8 cellular contexts compared by ENCODE assay signal in the genomic region with DNA sequence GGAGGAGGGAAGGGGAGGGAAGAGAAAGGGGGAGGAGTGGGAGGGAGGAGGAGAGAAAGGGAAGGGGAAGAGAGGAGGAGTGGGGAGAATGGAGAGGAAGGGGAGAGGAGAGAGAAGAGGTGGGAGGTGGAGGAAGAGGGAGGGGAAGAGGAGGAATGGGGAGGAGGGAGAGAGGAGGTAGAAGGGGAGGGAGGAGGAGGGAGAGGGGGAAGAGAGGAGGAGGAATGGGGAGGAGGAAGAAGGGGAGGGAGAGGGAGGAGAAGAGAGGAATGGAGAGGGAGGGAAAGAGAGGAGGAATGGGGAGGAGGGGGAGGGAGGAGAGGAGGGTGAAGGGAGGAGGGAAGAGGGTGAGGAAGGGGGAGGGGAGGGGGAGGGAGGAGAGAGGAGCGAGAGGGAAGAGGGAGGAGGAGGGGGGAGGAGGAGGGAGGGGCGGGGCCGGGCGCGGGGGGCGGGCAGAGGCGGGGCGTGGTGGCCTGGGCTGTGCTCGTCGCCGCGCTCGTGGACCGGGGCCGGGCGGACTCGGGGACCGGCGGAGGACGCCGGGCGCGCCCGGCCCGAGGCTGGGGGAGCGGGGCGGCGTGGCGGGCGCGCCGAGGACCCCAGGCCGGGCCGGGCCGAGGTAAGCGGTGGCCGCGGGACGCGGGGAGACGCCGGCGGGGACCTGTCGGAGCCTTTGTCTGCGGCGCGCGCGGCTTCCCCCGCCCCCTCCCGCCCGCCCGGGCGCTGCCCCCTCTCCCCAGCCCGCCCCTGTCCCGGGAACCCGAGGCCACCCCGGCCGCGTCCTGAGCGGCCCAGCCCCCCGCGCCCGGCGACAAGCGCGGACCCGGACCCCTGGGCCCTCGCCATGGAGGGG. TPM values are rescaled to one million over a fixed set of nuclear protein-coding genes. Genes with fewer than 3 reads are reported as not detected.
DNase-seq lines count a peak whose midpoint lies in the region; ATAC-seq, FAIRE-seq and TF ChIP-seq lines count a peak whose summit lies in the region.

Gene SLC29A4 (plus strand): TSS at position 480 of the 853 bp plus-strand sequence. CDS start 4,874 bp downstream, outside the sequence.

- TF ChIP-seq CTCF in epithelial cell of esophagus (IDR thresholded peaks at IDR 0.05; ENCODE audit: insufficient read depth, low read depth, low read length, missing control alignments) = no peak

- no peak within 1 kb of the TSS for H3K4me3 Mint-ChIP-seq in natural killer cell treated with Interleukin-12 subunit alpha and Interleukin-12 subunit beta and Interleukin-15 and Interleukin-18, amount 100 ng/mL, for 72 hours

- FAIRE-seq in GM12891 (lab: Jason Lieb, UNC) = no peak

- H3K36me3 Mint-ChIP-seq in natural killer cell treated with Interleukin-12 subunit alpha and Interleukin-12 subunit beta and Interleukin-15 and Interleukin-18, amount 100 ng/mL, for 72 hours = no peaks in the 10 kb centered on the region

- no peaks in the 10 kb centered on the region for H3K9me3 Mint-ChIP-seq in natural killer cell treated with Interleukin-12 subunit alpha and Interleukin-12 subunit beta and Interleukin-15 and Interleukin-18, amount 100 ng/mL, for 72 hours

- no peaks in the 10 kb centered on the region for H3K4me1 Mint-ChIP-seq in natural killer cell treated with Interleukin-12 subunit alpha and Interleukin-12 subunit beta and Interleukin-15 and Interleukin-18, amount 100 ng/mL, for 72 hours (ENCODE audit: low read depth in 2 of 2)

- peaks cover 0 to 4% of the 10 kb centered on the region in 2 donors for H3K27me3 Mint-ChIP-seq in natural killer cell treated with Interleukin-12 subunit alpha and Interleukin-12 subunit beta and Interleukin-15 and Interleukin-18, amount 100 ng/mL, for 72 hours

- TF ChIP-seq POLR2A in GM12891 (IDR thresholded peaks at IDR 0.05; ENCODE audit: low read depth, low read length) = no peak

- peak within 1 kb of the TSS; percentile 20 for H3K4me3 ChIP-seq in epithelial cell of esophagus (ENCODE audit: low read length)

- no peak within 1 kb of the TSS for H3K27ac Mint-ChIP-seq in natural killer cell treated with Interleukin-12 subunit alpha and Interleukin-12 subunit beta and Interleukin-15 and Interleukin-18, amount 100 ng/mL, for 72 hours

- peak; percentile 28 to 50 for ATAC-seq in activated CD4-positive, CD25-positive, alpha-beta regulatory T cell treated with anti-CD3 and anti-CD28 coated beads, Interleukin-2, amount 50 U/mL, for 24 hours
- peak; percentile 72 to 83 for ATAC-seq in natural killer cell treated with Interleukin-12 subunit alpha and Interleukin-12 subunit beta and Interleukin-15 and Interleukin-18, amount 100 ng/mL, for 72 hours
- ATAC-seq in HG03097 (IDR thresholded peaks at IDR 0.05; ENCODE audit: low FRiP score, unreplicated experiment) = no peak

- DNase-seq in activated CD4-positive, CD25-positive, alpha-beta regulatory T cell (lab: John Stamatoyannopoulos, UW) = no peak
- DNase-seq in RKO (ENCODE audit: low spot score) (peak; percentile 25), epithelial cell of esophagus (ENCODE audit: low read depth) (peak; percentile 21), NCI-H226 (no peak), GM12891 (ENCODE audit: insufficient read length, low spot score) (no peak)
- DNase-seq in natural killer cell treated with Interleukin-12 subunit alpha and Interleukin-12 subunit beta and Interleukin-15 and Interleukin-18, amount 100 ng/mL, for 72 hours (ENCODE audit: low spot score) = no peak

TF ChIP-seq in GM12891, 5 proteins besides CTCF, POLR2A, EP300 and RAD21:
- no peak for TF ChIP-seq PAX5 (IDR thresholded peaks at IDR 0.05; ENCODE audit: insufficient read depth, low read length, severe bottlenecking)
- TF ChIP-seq TAF1 (IDR thresholded peaks at IDR 0.05; ENCODE audit: low read depth, low read length) = no peak
- TF ChIP-seq POLR2AphosphoS5 (IDR thresholded peaks at IDR 0.05; ENCODE audit: low read depth, low read length) = no peak
- no peak for TF ChIP-seq POU2F2 (IDR thresholded peaks at IDR 0.05; ENCODE audit: low read depth, low read length)
- no peak for TF ChIP-seq SPI1 (IDR thresholded peaks at IDR 0.05; ENCODE audit: low read depth, low read length)

RNA-seq across cellular contexts. Expression of gene SLC29A4, which starts in this region (rescaled TPM):
- under 1 TPM; 0.11 to 0.52 TPM for total RNA-seq in natural killer cell treated with Interleukin-12 subunit alpha and Interleukin-12 subunit beta and Interleukin-15 and Interleukin-18, amount 100 ng/mL, for 72 hours
- 1.6 TPM for polyA plus RNA-seq in GM12891 (2012; ENCODE audit: low read depth, missing spikeins)

Comparison
In these comparisons a context has a peak if more than half of its experiments do, and no peak if none do; other contexts are left out.
1. Peak in ATAC-seq in natural killer cell treated with Interleukin-12 subunit alpha and Interleukin-12 subunit beta and Interleukin-15 and Interleukin-18, amount 100 ng/mL, for 72 hours; RNA of the gene not detected or under 1 TPM.
2. DNase-seq: peak in RKO (single experiment) and epithelial cell of esophagus (single experiment); none in activated CD4-positive, CD25-positive, alpha-beta regulatory T cell (0 of 4), natural killer cell treated with Interleukin-12 subunit alpha and Interleukin-12 subunit beta and Interleukin-15 and Interleukin-18, amount 100 ng/mL, for 72 hours (single experiment), NCI-H226 (single experiment) and GM12891 (single experiment).